In the genomic region with DNA sequence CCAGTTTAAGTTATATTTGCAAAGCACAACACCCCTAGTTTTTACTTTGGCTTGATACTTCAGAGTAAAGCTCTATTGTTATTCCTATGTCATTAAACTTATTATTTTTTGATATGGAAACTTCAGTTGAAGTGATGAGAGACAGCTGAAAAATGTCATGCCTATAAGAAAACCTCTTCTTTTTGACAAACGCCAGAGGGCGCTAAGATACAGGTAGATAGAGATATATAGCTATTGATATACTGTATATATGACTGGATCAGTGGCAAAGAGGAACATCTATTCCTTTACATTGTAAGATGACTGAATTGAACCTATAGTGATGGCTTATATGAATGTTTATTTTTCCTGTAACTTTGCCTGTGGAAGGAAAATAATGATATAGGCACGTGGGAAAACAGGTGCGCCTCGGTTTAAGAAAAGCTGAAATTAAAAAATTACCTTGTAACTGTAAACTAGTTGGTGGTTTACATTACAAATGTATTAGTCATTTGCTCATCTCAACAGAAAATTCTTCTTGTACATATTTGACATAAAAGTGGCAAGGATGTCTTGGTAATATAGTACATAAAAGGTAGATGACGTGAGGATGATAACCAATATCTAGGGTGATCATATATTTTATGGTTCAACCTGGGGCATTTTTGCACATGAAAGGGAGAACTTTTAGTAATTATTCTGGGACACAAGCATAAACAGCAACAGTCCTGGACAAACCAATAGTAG, we compare ENCODE assay signal across 8 cellular contexts.
DNase-seq lines count a peak whose midpoint lies in the region; ATAC-seq, FAIRE-seq and TF ChIP-seq lines count a peak whose summit lies in the region.

No MANE protein-coding gene starts in this region.

- FAIRE-seq in RCC 7860 (lab: Jason Lieb, UNC), result peak; percentile 79

- CTCF ChIA-PET in activated CD4-positive, alpha-beta T cell treated with anti-CD3 and anti-CD28 coated beads for 36 hours (lab: Charles Lee), result interaction anchor here (0.6 to 2.8 kb wide), 53 partner anchors 9 to 1730 kb away, joined by 3 to 83 read pairs (median 4); partner anchors contain the start of genes FAM229B, LAMA4 and TUBE1

- ATAC-seq in activated CD4-positive, alpha-beta T cell treated with anti-CD3 and anti-CD28 coated beads for 36 hours, result peak; percentile 76
- ATAC-seq in body of pancreas, result peak; percentile 42

- no peak overlapping the region for H3K9ac ChIP-seq in Loucy (ENCODE audit: low read depth, low read length, poor library complexity, severe bottlenecking)

- H3K36me3 ChIP-seq in Loucy (ENCODE audit: insufficient read depth, low read length) (no peaks in the 10 kb centered on the region), body of pancreas (replicated peaks in 1 of 2; ENCODE audit: insufficient read depth in 1 of 2, low read depth in 2 of 2) (no peaks in the 10 kb centered on the region)

- H4K20me1 ChIP-seq in Loucy (ENCODE audit: insufficient read depth, low read length, poor library complexity, severe bottlenecking), result no peaks in the 10 kb centered on the region

- H3K9me3 Mint-ChIP-seq in activated CD4-positive, alpha-beta T cell treated with anti-CD3 and anti-CD28 coated beads for 36 hours (ENCODE audit: low read depth), result no peaks in the 10 kb centered on the region

- H3K27me3 ChIP-seq in Loucy (ENCODE audit: insufficient read depth, low read length, poor library complexity, severe bottlenecking), result peaks cover 38% of the 10 kb centered on the region
- no peaks in the 10 kb centered on the region for H3K27me3 ChIP-seq in body of pancreas

- no peak for TF ChIP-seq POLR2A in body of pancreas (IDR thresholded peaks at IDR 0.05)

- H3K4me3 ChIP-seq in Loucy (ENCODE audit: low read length, poor library complexity, severe bottlenecking), result no peak overlapping the region
- H3K4me3 ChIP-seq in body of pancreas, result no peak overlapping the region

- H3K4me3 Mint-ChIP-seq in activated CD4-positive, alpha-beta T cell treated with anti-CD3 and anti-CD28 coated beads for 36 hours, result no peak overlapping the region

- no peak overlapping the region for H3K4me2 ChIP-seq in Loucy (ENCODE audit: low read depth, low read length, poor library complexity, severe bottlenecking)

- H3K27ac Mint-ChIP-seq in activated CD4-positive, alpha-beta T cell treated with anti-CD3 and anti-CD28 coated beads for 36 hours, result no peak overlapping the region

- H3K9me2 ChIP-seq in Loucy (replicated peaks; ENCODE audit: low read depth, low read length), result no peaks in the 10 kb centered on the region

- no peaks in the 10 kb centered on the region for H3K36me3 Mint-ChIP-seq in activated CD4-positive, alpha-beta T cell treated with anti-CD3 and anti-CD28 coated beads for 36 hours (ENCODE audit: low read depth)

- peak; percentile 60 for DNase-seq in activated CD4-positive, alpha-beta T cell treated with anti-CD3 and anti-CD28 coated beads for 36 hours
- DNase-seq in activated CD4-positive, alpha-beta T cell treated with anti-CD3 and anti-CD28 coated beads, Interleukin-2, amount 50 U/mL, for 1 hour, result no peak
- DNase-seq in H4 (ENCODE audit: low spot score) (peak; percentile 78), RCC 7860 (ENCODE audit: low spot score) (peak; percentile 70), body of pancreas (peak; percentile 30 to 72 (median 50)), inferior parietal cortex (ENCODE audit: extremely low spot score) (peak; percentile 88)
- DNase-seq in stimulated activated CD4-positive, alpha-beta T cell treated with anti-CD3 and anti-CD28 coated beads, Interleukin-4, amount 100 ng/mL, for 48 hours (ENCODE audit: low read depth in 2 of 2), result peak; percentile 4 to 16

- peaks cover 13% of the 10 kb centered on the region for H3K27me3 Mint-ChIP-seq in activated CD4-positive, alpha-beta T cell treated with anti-CD3 and anti-CD28 coated beads for 36 hours

- TF ChIP-seq CTCF in Loucy (conservative IDR thresholded peaks at IDR 0.05; ENCODE audit: low read length) (peak; percentile 95), body of pancreas (IDR thresholded peaks at IDR 0.05) (peak; percentile 34 to 73 (median 64))

- no peaks in the 10 kb centered on the region for H3K4me1 ChIP-seq in Loucy (ENCODE audit: insufficient read depth, low read length, poor library complexity, severe bottlenecking)
- H3K4me1 ChIP-seq in body of pancreas, result no peaks in the 10 kb centered on the region

- H3F3A ChIP-seq in Loucy (ENCODE audit: low read depth), result no peaks in the 10 kb centered on the region

- POLR2A ChIA-PET in activated CD4-positive, alpha-beta T cell treated with anti-CD3 and anti-CD28 coated beads for 36 hours (lab: Charles Lee), result no interaction called here

- intact Hi-C loops in activated CD4-positive, alpha-beta T cell treated with anti-CD3 and anti-CD28 coated beads for 36 hours (cut with DNase I, micrococcal nuclease), result loop anchor here (1.0 to 2.0 kb wide), 5 partner anchors 132 to 1729 kb away; no protein-coding TSS in a partner anchor
- intact Hi-C loops in body of pancreas (cut with DNase I), result no loop called here

- H2AFZ ChIP-seq in Loucy (ENCODE audit: low read length), result no peak overlapping the region

- no peaks in the 10 kb centered on the region for H3K79me2 ChIP-seq in Loucy (ENCODE audit: insufficient read depth, low read length)

- 52 to 56% methylated on average over 6 of the region's 6 CpGs for WGBS in body of pancreas, 2 donors

- no peaks in the 10 kb centered on the region for H3K4me1 Mint-ChIP-seq in activated CD4-positive, alpha-beta T cell treated with anti-CD3 and anti-CD28 coated beads for 36 hours

- H3K27ac ChIP-seq in body of pancreas, result no peak overlapping the region

- H3K9me3 ChIP-seq in Loucy (ENCODE audit: insufficient read depth, low read depth, low read length) (no peaks in the 10 kb centered on the region), body of pancreas (no peaks in the 10 kb centered on the region)
